Comparison of ENCODE assay signal across 29 cellular contexts in genomic region chr2:238456449-238456848, GRCh38.
"Had no signal": no experiment of that assay in that cellular context is flagged by ENCODE, and none has a peak within 500 bp of the region (broad histone marks: within the 10 kb centered on the region; RNA-seq: fewer than 3 reads in every experiment).

No MANE protein-coding gene starts in this region.

- H3K4me3 Mint-ChIP-seq: activated CD4-positive, alpha-beta memory T cell treated with anti-CD3 and anti-CD28 coated beads for 36 hours; activated CD4-positive, alpha-beta T cell treated with anti-CD3 and anti-CD28 coated beads for 36 hours; activated CD4-positive, alpha-beta T cell treated with anti-CD3 and anti-CD28 coated beads, Interleukin-2, amount 10 ng/mL, durations not matched to agents 24 days and 14 days; activated CD8-positive, alpha-beta memory T cell treated with anti-CD3 and anti-CD28 coated beads, Interleukin-2, amount 10 ng/mL, durations not matched to agents 7 days and 5 days; activated CD8-positive, alpha-beta T cell treated with anti-CD3 and anti-CD28 coated beads, Interleukin-2, amount 10 ng/mL, durations not matched to agents 7 days and 5 days; activated naive CD4-positive, alpha-beta T cell treated with anti-CD3 and anti-CD28 coated beads, Interleukin-2, amount 10 ng/mL, durations not matched to agents 7 days and 5 days; activated naive CD8-positive, alpha-beta T cell treated with anti-CD3 and anti-CD28 coated beads, Interleukin-2, amount 10 ng/mL, durations not matched to agents 7 days and 5 days; activated T-helper 1 cell treated with anti-CD3 and anti-CD28 coated beads, Interleukin-12 subunit alpha, Interleukin-12 subunit beta, Interleukin-2, Interleukin-4 antibody, amounts not matched to agents 30 ng/mL and 10 ng/mL and 1 ng/mL, durations not matched to agents 14 hours and 24 hours and 36 hours; effector memory CD8-positive, alpha-beta T cell had no signal

- FAIRE-seq: colon had no signal

- H3K4me3 ChIP-seq: ascending aorta, esophagus squamous epithelium, gastroesophageal sphincter had no signal

- H3K27me3 ChIP-seq: ascending aorta, brain microvascular endothelial cell, gastroesophageal sphincter had no signal

- H3K27me3 Mint-ChIP-seq: activated CD4-positive, alpha-beta memory T cell treated with anti-CD3 and anti-CD28 coated beads for 36 hours; activated CD4-positive, alpha-beta T cell treated with anti-CD3 and anti-CD28 coated beads for 36 hours; effector memory CD8-positive, alpha-beta T cell had no signal

- DNase-seq: activated CD4-positive, alpha-beta memory T cell treated with anti-CD3 and anti-CD28 coated beads for 36 hours; activated CD4-positive, alpha-beta T cell treated with anti-CD3 and anti-CD28 coated beads for 36 hours; activated CD4-positive, alpha-beta T cell treated with anti-CD3 and anti-CD28 coated beads, Interleukin-2, amount 10 ng/mL, durations not matched to agents 24 days and 14 days; activated CD4-positive, CD25-positive, alpha-beta regulatory T cell; activated CD4-positive, CD25-positive, alpha-beta regulatory T cell treated with anti-CD3 and anti-CD28 coated beads, Interleukin-2, amount 50 U/mL, for 72 hours; activated CD8-positive, alpha-beta memory T cell treated with anti-CD3 and anti-CD28 coated beads, Interleukin-2, amount 10 ng/mL, durations not matched to agents 7 days and 5 days; activated CD8-positive, alpha-beta memory T cell treated with anti-CD3 and anti-CD28 coated beads, Interleukin-2, amount 50 U/mL, for 4 hours; activated effector memory CD4-positive, alpha-beta T cell treated with anti-CD3 and anti-CD28 coated beads, Interleukin-2, amount 50 U/mL, for 16 hours; activated naive CD4-positive, alpha-beta T cell; activated naive CD4-positive, alpha-beta T cell treated with anti-CD3 and anti-CD28 coated beads, Interleukin-2, amount 10 ng/mL, durations not matched to agents 7 days and 5 days; activated naive CD8-positive, alpha-beta T cell treated with anti-CD3 and anti-CD28 coated beads, Interleukin-2, amount 10 ng/mL, durations not matched to agents 7 days and 5 days; activated T-cell treated with anti-CD3 and anti-CD28 coated beads, Interleukin-2, amount 50 U/mL, for 1 hour; activated T-cell treated with anti-CD3 and anti-CD28 coated beads, Interleukin-2, amount 50 U/mL, for 48 hours; brain microvascular endothelial cell; cortex of kidney; dermis blood vessel endothelial cell; effector CD4-positive, alpha-beta T cell; effector memory CD8-positive, alpha-beta T cell; erythroblast; esophagus squamous epithelium; foreskin melanocyte; T-helper 2 cell had no signal

- H3K27ac ChIP-seq: ascending aorta, brain microvascular endothelial cell, esophagus squamous epithelium, gastroesophageal sphincter had no signal

- ATAC-seq: activated CD4-positive, alpha-beta T cell treated with anti-CD3 and anti-CD28 coated beads for 36 hours; activated CD8-positive, alpha-beta memory T cell treated with anti-CD3 and anti-CD28 coated beads, Interleukin-2, amount 10 ng/mL, durations not matched to agents 7 days and 5 days; activated CD8-positive, alpha-beta T cell treated with anti-CD3 and anti-CD28 coated beads, Interleukin-2, amount 10 ng/mL, durations not matched to agents 7 days and 5 days; activated naive CD4-positive, alpha-beta T cell treated with anti-CD3 and anti-CD28 coated beads, Interleukin-2, amount 50 U/mL, for 72 hours; effector memory CD8-positive, alpha-beta T cell; gastroesophageal sphincter had no signal

- H3K9me3 Mint-ChIP-seq: activated CD4-positive, alpha-beta T cell treated with anti-CD3 and anti-CD28 coated beads, Interleukin-2, amount 10 ng/mL, durations not matched to agents 24 days and 14 days had no signal

- H3K9me3 ChIP-seq: ascending aorta, esophagus squamous epithelium had no signal

- H3K27ac Mint-ChIP-seq: activated CD4-positive, alpha-beta memory T cell treated with anti-CD3 and anti-CD28 coated beads for 36 hours; activated CD4-positive, alpha-beta T cell treated with anti-CD3 and anti-CD28 coated beads for 36 hours; activated CD4-positive, alpha-beta T cell treated with anti-CD3 and anti-CD28 coated beads, Interleukin-2, amount 10 ng/mL, durations not matched to agents 24 days and 14 days; activated CD8-positive, alpha-beta memory T cell treated with anti-CD3 and anti-CD28 coated beads, Interleukin-2, amount 10 ng/mL, durations not matched to agents 7 days and 5 days; activated CD8-positive, alpha-beta T cell treated with anti-CD3 and anti-CD28 coated beads, Interleukin-2, amount 10 ng/mL, durations not matched to agents 7 days and 5 days; activated naive CD4-positive, alpha-beta T cell treated with anti-CD3 and anti-CD28 coated beads, Interleukin-2, amount 10 ng/mL, durations not matched to agents 7 days and 5 days; activated naive CD4-positive, alpha-beta T cell treated with anti-CD3 and anti-CD28 coated beads, Interleukin-2, amount 50 U/mL, for 72 hours; activated naive CD8-positive, alpha-beta T cell treated with anti-CD3 and anti-CD28 coated beads, Interleukin-2, amount 10 ng/mL, durations not matched to agents 7 days and 5 days; activated T-helper 1 cell treated with anti-CD3 and anti-CD28 coated beads, Interleukin-12 subunit alpha, Interleukin-12 subunit beta, Interleukin-2, Interleukin-4 antibody, amounts not matched to agents 30 ng/mL and 10 ng/mL and 1 ng/mL, durations not matched to agents 14 hours and 24 hours and 36 hours; activated T-helper 2 cell treated with anti-CD3 and anti-CD28 coated beads, Interferon-gamma antibody, Interleukin-2, Interleukin-4, amounts not matched to agents 10 μg/mL and 5 μg/mL and 100 μg/mL, durations not matched to agents 14 hours and 24 hours and 36 hours; effector memory CD8-positive, alpha-beta T cell had no signal

- H3K4me1 Mint-ChIP-seq: activated CD4-positive, alpha-beta T cell treated with anti-CD3 and anti-CD28 coated beads for 36 hours; activated CD4-positive, alpha-beta T cell treated with anti-CD3 and anti-CD28 coated beads, Interleukin-2, amount 10 ng/mL, durations not matched to agents 24 days and 14 days; activated naive CD4-positive, alpha-beta T cell treated with anti-CD3 and anti-CD28 coated beads, Interleukin-2, amount 10 ng/mL, durations not matched to agents 7 days and 5 days; activated naive CD8-positive, alpha-beta T cell treated with anti-CD3 and anti-CD28 coated beads, Interleukin-2, amount 10 ng/mL, durations not matched to agents 7 days and 5 days had no signal
